In the genomic region with DNA sequence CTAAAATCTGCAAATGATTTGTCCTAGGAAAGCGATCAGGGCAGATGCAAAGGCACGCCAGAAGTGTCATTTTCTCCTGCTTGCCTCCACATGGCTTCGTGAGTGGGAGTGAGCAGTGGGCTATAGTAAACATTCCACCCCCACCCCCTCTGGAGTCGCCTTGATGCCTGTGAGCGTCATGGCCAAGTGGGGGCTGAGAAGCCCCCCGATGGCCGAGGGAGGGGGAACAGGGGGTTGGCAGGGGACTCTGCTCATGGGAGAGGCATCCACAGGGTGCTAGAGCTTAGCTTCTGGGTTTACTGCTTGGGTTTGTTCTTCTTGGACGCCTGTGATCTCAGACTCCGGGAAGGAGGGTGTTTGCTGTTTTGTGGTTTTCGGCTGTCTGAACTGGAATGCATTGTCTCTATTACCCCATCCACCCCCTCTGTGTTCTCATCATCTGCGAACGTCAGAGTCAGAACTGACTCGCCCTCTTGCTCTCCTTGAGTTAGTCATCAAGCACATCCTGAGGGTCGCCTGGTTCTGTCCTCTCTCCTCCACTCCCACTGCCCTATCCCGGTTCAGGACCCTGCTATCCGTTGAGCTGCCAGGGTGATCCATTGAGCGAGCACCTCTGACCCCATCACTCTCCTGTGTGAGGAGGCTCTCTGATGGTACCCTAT, we compare ENCODE assay signal across 9 cellular contexts. TPM values are rescaled to one million over a fixed set of nuclear protein-coding genes. Genes with fewer than 3 reads are reported as not detected.
DNase-seq lines count a peak whose midpoint lies in the region; ATAC-seq and TF ChIP-seq lines count a peak whose summit lies in the region.
"Had no signal": no experiment of that assay in that cellular context is flagged by ENCODE, and none has a peak within 500 bp of the region (broad histone marks: within the 10 kb centered on the region; RNA-seq: fewer than 3 reads in every experiment).

No MANE protein-coding gene starts in this region.

- H3K9me3 Mint-ChIP-seq in chondrocyte (ENCODE audit: low read depth) = no peaks in the 10 kb centered on the region

- peak overlapping the region; percentile 95 for H3K27ac Mint-ChIP-seq in chondrocyte (ENCODE audit: unreplicated experiment)

- no peaks in the 10 kb centered on the region for H3K9me3 ChIP-seq in RWPE2 (ENCODE audit: severe bottlenecking)

- no peak for TF ChIP-seq CTCF in RWPE2 (IDR thresholded peaks at IDR 0.05; ENCODE audit: poor library complexity, severe bottlenecking)
- no peak for TF ChIP-seq CTCF in chondrocyte (IDR thresholded peaks at IDR 0.05)

- no peaks in the 10 kb centered on the region for H3K27me3 Mint-ChIP-seq in chondrocyte (ENCODE audit: low read depth)

- H3K27me3 ChIP-seq in RWPE2 (ENCODE audit: insufficient read depth, poor library complexity, severe bottlenecking) = no peaks in the 10 kb centered on the region

- H3K4me1 Mint-ChIP-seq in chondrocyte (ENCODE audit: low read depth) = peaks cover 52% of the 10 kb centered on the region

- peak; percentile 92 for DNase-seq in H4 (ENCODE audit: low spot score)
- DNase-seq in RWPE2 (ENCODE audit: low spot score) = peak; percentile 91
- DNase-seq in chondrocyte (ENCODE audit: low spot score) = no peak
- DNase-seq in non-pigmented ciliary epithelial cell (ENCODE audit: low read depth) = peak; percentile 99
- DNase-seq in GM19238 (ENCODE audit: insufficient read length, low spot score) = no peak
- no peak for DNase-seq in GF-D8 (lab: John Stamatoyannopoulos, UW)
- DNase-seq: naive B cell had no signal

- peaks cover 69% of the 10 kb centered on the region for H3K4me1 ChIP-seq in RWPE2 (ENCODE audit: insufficient read depth, poor library complexity, severe bottlenecking)

- no peaks in the 10 kb centered on the region for H3K36me3 Mint-ChIP-seq in chondrocyte (ENCODE audit: low read depth)
- H3K36me3 Mint-ChIP-seq: naive B cell had no signal

- no peak overlapping the region for H3K4me3 ChIP-seq in RWPE2 (ENCODE audit: severe bottlenecking)

- peaks cover 100% of the 10 kb centered on the region for H3K36me3 ChIP-seq in RWPE2 (ENCODE audit: low read depth)

- H3K4me3 Mint-ChIP-seq in chondrocyte (ENCODE audit: unreplicated experiment) = no peak overlapping the region

- ATAC-seq in RWPE2 (ENCODE audit: low read depth) (peak; percentile 28), GM19397 (IDR thresholded peaks at IDR 0.05; ENCODE audit: unreplicated experiment) (no peak), HG03139 (IDR thresholded peaks at IDR 0.05; ENCODE audit: unreplicated experiment) (no peak)

- H3K27ac ChIP-seq in RWPE2 (ENCODE audit: poor library complexity, severe bottlenecking) = peak overlapping the region; percentile 100

RNA-seq across cellular contexts. Expression of gene TNS4, which starts 15.4 kb away (rescaled TPM):
- total RNA-seq in H4 (2014; rRNA removed; shearing (Covaris generic)) = not detected in 2 replicates
- total RNA-seq in chondrocyte = 0.39 TPM in 1 of 3 replicates, not detected in the others

RNA-seq across cellular contexts. Expression of gene IGFBP4, which starts 42.7 kb away (rescaled TPM):
- 6.2 and 7.2 TPM in 2 replicates for total RNA-seq in H4 (2014; rRNA removed; shearing (Covaris generic))
- total RNA-seq in chondrocyte = 351 to 496 TPM (median 486 TPM) in 3 replicates

Comparison
In these comparisons a context has a peak if more than half of its experiments do, and no peak if none do; other contexts are left out.
1. DNase-seq: peak in H4 (single experiment), RWPE2 (single experiment) and non-pigmented ciliary epithelial cell (single experiment); none in chondrocyte (single experiment), GM19238 (single experiment) and GF-D8 (single experiment).
2. RNA of gene IGFBP4, which starts 42.7 kb away (total RNA-seq): 351 to 496 TPM in chondrocyte; 6.2 to 7.2 TPM in H4; every median in the first group is over 10 times any median in the second.